In the genomic region with DNA sequence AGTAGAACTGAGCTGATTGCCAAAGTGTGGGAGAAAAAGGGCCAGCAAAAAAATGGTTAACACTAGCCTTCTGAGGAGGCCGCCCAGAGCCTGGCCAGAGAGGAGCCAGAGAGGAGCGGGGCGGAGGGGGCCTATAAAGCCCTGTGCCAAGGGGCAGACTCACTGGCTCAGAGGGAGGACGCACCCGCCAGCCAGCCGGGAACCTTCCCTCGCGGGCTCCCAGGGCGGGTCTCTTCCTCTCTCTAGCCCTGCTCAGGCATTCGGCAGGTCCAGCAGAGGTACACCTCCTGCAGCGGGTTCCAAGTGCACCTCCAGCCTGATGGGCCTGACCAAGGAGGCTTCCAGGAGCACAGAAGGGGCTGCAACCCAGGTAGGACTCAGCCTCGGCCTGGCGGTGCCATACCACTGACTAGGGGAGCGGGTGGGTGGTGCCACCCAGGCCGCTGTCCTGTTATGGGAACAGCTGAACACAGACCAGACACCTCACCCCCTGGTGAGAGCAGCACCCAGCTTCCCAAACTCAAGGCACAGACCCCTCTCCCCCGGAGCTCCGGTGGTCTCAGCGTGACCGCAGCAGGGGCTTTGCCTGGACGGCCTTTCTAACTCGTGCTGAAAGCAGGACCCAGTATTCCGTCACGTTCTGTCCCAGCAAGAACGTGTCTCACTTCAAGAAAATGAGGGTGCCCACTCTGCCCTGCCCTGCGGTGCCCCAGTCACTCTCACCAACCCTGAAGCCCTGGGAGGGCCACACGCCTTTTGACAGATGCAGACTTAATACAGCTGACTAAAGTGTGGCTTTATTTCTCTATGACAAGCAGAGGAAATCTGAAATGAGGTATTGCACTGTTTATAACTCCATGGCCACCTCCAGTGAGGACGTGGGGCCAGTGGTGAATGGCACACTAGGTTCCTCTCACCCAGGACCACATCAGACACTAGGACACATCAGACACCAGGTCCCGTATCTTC, we compare ENCODE assay signal across 8 cellular contexts. TPM values are rescaled to one million over a fixed set of nuclear protein-coding genes. Genes with fewer than 3 reads are reported as not detected.
DNase-seq lines count a peak whose midpoint lies in the region; ATAC-seq and TF ChIP-seq lines count a peak whose summit lies in the region.

A gene (plus strand): TSS at position 162 of the 969 bp plus-strand sequence. CDS start 3,616 bp downstream, outside the sequence.

- no peak for TF ChIP-seq CTCF in LNCaP clone FGC (IDR thresholded peaks at IDR 0.05; ENCODE audit: control insufficient read depth, extremely low read depth, insufficient read depth)
- no peak for TF ChIP-seq CTCF in brain (conservative IDR thresholded peaks at IDR 0.05)

- POLR2A ChIA-PET in CD8-positive, alpha-beta memory T cell (lab: Charles Lee): no interaction called here

- H3K27ac ChIP-seq in CD8-positive, alpha-beta memory T cell (ENCODE audit: low read depth, low read length): no peak within 1 kb of the TSS

- DNase-seq in CD8-positive, alpha-beta memory T cell: no peak
- peak; percentile 53 for DNase-seq in LNCaP clone FGC (ENCODE audit: low read depth)
- peak; percentile 68 for DNase-seq in iPS-NIHi7 (ENCODE audit: extremely low spot score)
- no peak for DNase-seq in stimulated activated naive CD8-positive, alpha-beta T cell treated with anti-CD3 and anti-CD28 coated beads, Interleukin-15, amount 100 ng/mL, for 72 hours

- H3K27me3 ChIP-seq in CD8-positive, alpha-beta memory T cell (ENCODE audit: insufficient read depth, low read length, poor library complexity, severe bottlenecking): no peaks in the 10 kb centered on the region

- peaks cover 11% of the 10 kb centered on the region for H3K4me1 ChIP-seq in CD8-positive, alpha-beta memory T cell (ENCODE audit: insufficient read depth, low read length)

- no peaks in the 10 kb centered on the region for H3K9me3 ChIP-seq in CD8-positive, alpha-beta memory T cell (ENCODE audit: low read length)

- H3K9me3 Mint-ChIP-seq in CD8-positive, alpha-beta memory T cell: no peaks in the 10 kb centered on the region
- H3K9me3 Mint-ChIP-seq in brain: no peaks in the 10 kb centered on the region
- no peaks in the 10 kb centered on the region for H3K9me3 Mint-ChIP-seq in stimulated activated naive CD8-positive, alpha-beta T cell treated with anti-CD3 and anti-CD28 coated beads, Interleukin-15, amount 100 ng/mL, for 72 hours

- H3K27ac Mint-ChIP-seq in CD8-positive, alpha-beta memory T cell: peak within 1 kb of the TSS in 3 of 8 donors; percentile 29 to 56 (median 55)
- H3K27ac Mint-ChIP-seq in brain: peak within 1 kb of the TSS in 3 of 5 experiments; percentile 58 to 71 (median 67)
- H3K27ac Mint-ChIP-seq in stimulated activated naive CD8-positive, alpha-beta T cell treated with anti-CD3 and anti-CD28 coated beads, Interleukin-15, amount 100 ng/mL, for 72 hours: peak within 1 kb of the TSS in 1 of 2 donors; percentile 48

- CTCF ChIA-PET in CD8-positive, alpha-beta memory T cell (lab: Charles Lee): interaction anchor here (4.1 kb wide), 1 partner anchor 87 kb away, joined by 26 read pairs; no protein-coding TSS in a partner anchor

- peak within 1 kb of the TSS in 6 of 7 donors; percentile 67 to 77 (median 72) for H3K4me3 Mint-ChIP-seq in CD8-positive, alpha-beta memory T cell
- H3K4me3 Mint-ChIP-seq in brain: peak within 1 kb of the TSS; percentile 62 to 81 (median 74)
- H3K4me3 Mint-ChIP-seq in stimulated activated naive CD8-positive, alpha-beta T cell treated with anti-CD3 and anti-CD28 coated beads, Interleukin-15, amount 100 ng/mL, for 72 hours: peak within 1 kb of the TSS; percentile 72 to 83

- H3K4me3 ChIP-seq in CD8-positive, alpha-beta memory T cell (ENCODE audit: low read length): peak within 1 kb of the TSS; percentile 47
- peak within 1 kb of the TSS; percentile 11 for H3K4me3 ChIP-seq in LNCaP clone FGC (ENCODE audit: low read depth, low read length)

- peaks cover 0 to 2% (median 0%) of the 10 kb centered on the region in 3 donors for H3K36me3 Mint-ChIP-seq in CD8-positive, alpha-beta memory T cell
- H3K36me3 Mint-ChIP-seq in brain: peaks cover 12% of the 10 kb centered on the region

- no peak for ATAC-seq in stimulated activated naive CD8-positive, alpha-beta T cell treated with anti-CD3 and anti-CD28 coated beads, Interleukin-15, amount 100 ng/mL, for 72 hours
- ATAC-seq in GM18511 (IDR thresholded peaks at IDR 0.05; ENCODE audit: unreplicated experiment): no peak
- ATAC-seq in HG02588 (IDR thresholded peaks at IDR 0.05; ENCODE audit: unreplicated experiment): no peak
- ATAC-seq in HG03378 (IDR thresholded peaks at IDR 0.05; ENCODE audit: unreplicated experiment): no peak

- no peaks in the 10 kb centered on the region for H3K27me3 Mint-ChIP-seq in CD8-positive, alpha-beta memory T cell
- peaks cover 3% of the 10 kb centered on the region for H3K27me3 Mint-ChIP-seq in brain
- no peaks in the 10 kb centered on the region for H3K27me3 Mint-ChIP-seq in stimulated activated naive CD8-positive, alpha-beta T cell treated with anti-CD3 and anti-CD28 coated beads, Interleukin-15, amount 100 ng/mL, for 72 hours

- no peaks in the 10 kb centered on the region for H3K36me3 ChIP-seq in CD8-positive, alpha-beta memory T cell (ENCODE audit: insufficient read depth, low read length)

- H3K4me1 Mint-ChIP-seq in CD8-positive, alpha-beta memory T cell: peaks cover 6 to 13% (median 7%) of the 10 kb centered on the region in 3 donors
- peaks cover 54% of the 10 kb centered on the region for H3K4me1 Mint-ChIP-seq in brain
- H3K4me1 Mint-ChIP-seq in stimulated activated naive CD8-positive, alpha-beta T cell treated with anti-CD3 and anti-CD28 coated beads, Interleukin-15, amount 100 ng/mL, for 72 hours: peaks cover 18% of the 10 kb centered on the region

RNA-seq across cellular contexts. Expression of the gene that starts here (rescaled TPM):
- total RNA-seq in CD8-positive, alpha-beta memory T cell: not detected
- polyA plus RNA-seq in CD8-positive, alpha-beta memory T cell: 0.17 TPM
- polyA plus RNA-seq in brain (ENCODE audit: insufficient read depth, low read depth, low replicate concordance): 10.9 TPM

Comparison
In these comparisons a context has a peak if more than half of its experiments do, and no peak if none do; other contexts are left out.
1. RNA of the gene that starts here (polyA plus RNA-seq): 10.9 TPM in brain (single experiment); 0.17 TPM in CD8-positive, alpha-beta memory T cell (single experiment); every median in the first group is over 10 times any median in the second.
2. DNase-seq: peak in LNCaP clone FGC (single experiment) and iPS-NIHi7 (single experiment); none in CD8-positive, alpha-beta memory T cell (0 of 5) and stimulated activated naive CD8-positive, alpha-beta T cell treated with anti-CD3 and anti-CD28 coated beads, Interleukin-15, amount 100 ng/mL, for 72 hours (0 of 2).
3. Peak in every context shown above with its lines, with median percentiles within 50 percentile points of each other: H3K4me3 Mint-ChIP-seq.